8 cellular contexts compared by ENCODE assay signal in genomic region chr1:224502459-224503160, GRCh38.
A peak's percentile ranks its signal among the peaks of the same experiment; 100 is the strongest.
DNase-seq lines count a peak whose midpoint lies in the region; ATAC-seq and TF ChIP-seq lines count a peak whose summit lies in the region.

No MANE protein-coding gene starts in this region.

- BruUV-seq in Caco-2 (replicated peaks; lab: Mats Ljungman, UMichigan) (no TSS peak), MCF 10A (replicated peaks; lab: Mats Ljungman, UMichigan) (no TSS peak)

- H3K27ac Mint-ChIP-seq in Caco-2 (ENCODE audit: unreplicated experiment) (peak overlapping the region; percentile 63), MCF 10A (ENCODE audit: low read depth, unreplicated experiment) (peak overlapping the region; percentile 92)

- peaks cover 24% of the 10 kb centered on the region for H3K4me1 Mint-ChIP-seq in Caco-2 (ENCODE audit: low read depth, unreplicated experiment)
- H3K4me1 Mint-ChIP-seq in MCF 10A (ENCODE audit: insufficient read depth, unreplicated experiment), result peaks cover 80% of the 10 kb centered on the region

- H4K8ac ChIP-seq in mesendoderm (ENCODE audit: low read depth, low read length), result no peak overlapping the region

- H3K27ac ChIP-seq in mesendoderm (ENCODE audit: low read depth, low read length), result peak overlapping the region; percentile 93

- H3K27me3 Mint-ChIP-seq in Caco-2 (ENCODE audit: insufficient read depth, unreplicated experiment), result no peaks in the 10 kb centered on the region
- no peaks in the 10 kb centered on the region for H3K27me3 Mint-ChIP-seq in MCF 10A (ENCODE audit: insufficient read depth, unreplicated experiment)

- TF ChIP-seq CTCF in Caco-2 (IDR thresholded peaks at IDR 0.05; ENCODE audit: insufficient read depth in 1 of 2, low read depth in 1 of 2, low read length in 1 of 2, severe bottlenecking in 1 of 2, unreplicated experiment in 1 of 2) (no peak), MCF 10A (IDR thresholded peaks at IDR 0.05; ENCODE audit: unreplicated experiment) (no peak)

- CTCF ChIA-PET in Caco-2 (lab: Charles Lee) (no interaction called here), MCF 10A (lab: Yijun Ruan, JAX) (interaction anchor here (0.5 to 8.5 kb wide), 14 partner anchors 11 to 445 kb away, joined by 3 to 99 read pairs (median 5); no protein-coding TSS in a partner anchor)

- H2BK120ac ChIP-seq in mesendoderm (ENCODE audit: low read depth, low read length), result peak overlapping the region; percentile 76

- intact Hi-C loops in Caco-2 (cut with micrococcal nuclease; ENCODE audit: unreplicated experiment) (no loop called here), MCF 10A (cut with micrococcal nuclease) (no loop called here)

- H3K36me3 Mint-ChIP-seq in Caco-2 (ENCODE audit: insufficient read depth, unreplicated experiment), result peaks cover 5% of the 10 kb centered on the region
- no peaks in the 10 kb centered on the region for H3K36me3 Mint-ChIP-seq in MCF 10A (ENCODE audit: insufficient read depth, unreplicated experiment)

- no peak overlapping the region for H3K4me2 ChIP-seq in mesendoderm (ENCODE audit: low read length)

- peak overlapping the region; percentile 59 for H3K4ac ChIP-seq in mesendoderm (ENCODE audit: low read depth, low read length)

- POLR2A ChIA-PET in Caco-2 (lab: Charles Lee), result no interaction called here
- POLR2A ChIA-PET in MCF 10A (lab: Yijun Ruan, JAX), result interaction anchor here (0.6 to 12.4 kb wide), 17 partner anchors 9 to 427 kb away, joined by 3 to 294 read pairs (median 6); partner anchors contain the start of genes DNAH14 and WDR26

- peak overlapping the region; percentile 33 for H3K4me3 Mint-ChIP-seq in Caco-2 (ENCODE audit: unreplicated experiment)
- H3K4me3 Mint-ChIP-seq in MCF 10A (ENCODE audit: unreplicated experiment), result peak overlapping the region; percentile 48

- H3K79me1 ChIP-seq in mesendoderm (ENCODE audit: low read length), result no peaks in the 10 kb centered on the region

- peak overlapping the region; percentile 82 for H2BK5ac ChIP-seq in mesendoderm (ENCODE audit: low read length)

- peak overlapping the region; percentile 81 for H3K56ac ChIP-seq in mesendoderm (ENCODE audit: low read length)

- no peak for DNase-seq in Caco-2
- peak; percentile 61 for DNase-seq in NCI-H1105 (lab: John Stamatoyannopoulos, UW)
- peak; percentile 72 for DNase-seq in MCF 10A (ENCODE audit: unreplicated experiment)
- peak; percentile 73 for DNase-seq in mesendoderm
- no peak for DNase-seq in activated T-cell treated with anti-CD3 and anti-CD28 coated beads, Interleukin-2, amount 50 U/mL, for 48 hours
- DNase-seq in occipital lobe (lab: John Stamatoyannopoulos, UW), result no peak
- no peak for DNase-seq in HT-29 (ENCODE audit: low spot score)

- peak overlapping the region; percentile 55 for H3K9ac ChIP-seq in mesendoderm (ENCODE audit: low read length)

- no peak overlapping the region for H4K5ac ChIP-seq in mesendoderm (ENCODE audit: low read length)

- peaks cover 12% of the 10 kb centered on the region for H3K4me1 ChIP-seq in Caco-2
- H3K4me1 ChIP-seq in mesendoderm (ENCODE audit: control insufficient read depth, low read depth, low read length), result peaks cover 28% of the 10 kb centered on the region

- peak overlapping the region; percentile 57 for H2AK5ac ChIP-seq in mesendoderm (ENCODE audit: low read length)

- no peaks in the 10 kb centered on the region for H3K9me3 ChIP-seq in Caco-2

- H3K18ac ChIP-seq in mesendoderm (ENCODE audit: low read length), result peak overlapping the region; percentile 41

- H3K36me3 ChIP-seq in Caco-2 (ENCODE audit: control insufficient read depth, insufficient read depth, low read length) (no peaks in the 10 kb centered on the region), mesendoderm (ENCODE audit: control insufficient read depth, insufficient read depth, low read length) (no peaks in the 10 kb centered on the region)

- no peak overlapping the region for H3K4me3 ChIP-seq in Caco-2 (ENCODE audit: low read depth, low read length)
- no peak overlapping the region for H3K4me3 ChIP-seq in mesendoderm (ENCODE audit: low read length)

- H3K9me3 Mint-ChIP-seq in Caco-2 (ENCODE audit: unreplicated experiment) (peaks cover 4% of the 10 kb centered on the region), MCF 10A (ENCODE audit: unreplicated experiment) (no peaks in the 10 kb centered on the region)

- H3K23ac ChIP-seq in mesendoderm (ENCODE audit: low read length), result no peak overlapping the region

- no CpG with 5 or more reads among the region's 12 CpGs for WGBS in mesendoderm (ENCODE audit: extremely low coverage, insufficient coverage, low lambda C conversion rate)

- no peak overlapping the region for H2BK15ac ChIP-seq in mesendoderm (replicated peaks; ENCODE audit: low read depth)

- ATAC-seq in HG03442 (IDR thresholded peaks at IDR 0.05; ENCODE audit: unreplicated experiment), result no peak

- no peaks in the 10 kb centered on the region for H3K79me2 ChIP-seq in mesendoderm (ENCODE audit: control insufficient read depth, insufficient read depth, low read length)

- H3K27me3 ChIP-seq in Caco-2 (replicated peaks; ENCODE audit: control insufficient read depth, insufficient read depth, low read length), result no peaks in the 10 kb centered on the region
- H3K27me3 ChIP-seq in mesendoderm (ENCODE audit: insufficient read depth, low read length, poor library complexity), result no peaks in the 10 kb centered on the region

Comparison
In these comparisons a context has a peak if more than half of its experiments do, and no peak if none do; other contexts are left out.
1. DNase-seq: peak in NCI-H1105 (single experiment), MCF 10A (single experiment) and mesendoderm (single experiment); none in Caco-2 (0 of 2), activated T-cell treated with anti-CD3 and anti-CD28 coated beads, Interleukin-2, amount 50 U/mL, for 48 hours (0 of 2), occipital lobe (single experiment) and HT-29 (single experiment).